ENCODE assay signal across 1 cellular context in the genomic region with DNA sequence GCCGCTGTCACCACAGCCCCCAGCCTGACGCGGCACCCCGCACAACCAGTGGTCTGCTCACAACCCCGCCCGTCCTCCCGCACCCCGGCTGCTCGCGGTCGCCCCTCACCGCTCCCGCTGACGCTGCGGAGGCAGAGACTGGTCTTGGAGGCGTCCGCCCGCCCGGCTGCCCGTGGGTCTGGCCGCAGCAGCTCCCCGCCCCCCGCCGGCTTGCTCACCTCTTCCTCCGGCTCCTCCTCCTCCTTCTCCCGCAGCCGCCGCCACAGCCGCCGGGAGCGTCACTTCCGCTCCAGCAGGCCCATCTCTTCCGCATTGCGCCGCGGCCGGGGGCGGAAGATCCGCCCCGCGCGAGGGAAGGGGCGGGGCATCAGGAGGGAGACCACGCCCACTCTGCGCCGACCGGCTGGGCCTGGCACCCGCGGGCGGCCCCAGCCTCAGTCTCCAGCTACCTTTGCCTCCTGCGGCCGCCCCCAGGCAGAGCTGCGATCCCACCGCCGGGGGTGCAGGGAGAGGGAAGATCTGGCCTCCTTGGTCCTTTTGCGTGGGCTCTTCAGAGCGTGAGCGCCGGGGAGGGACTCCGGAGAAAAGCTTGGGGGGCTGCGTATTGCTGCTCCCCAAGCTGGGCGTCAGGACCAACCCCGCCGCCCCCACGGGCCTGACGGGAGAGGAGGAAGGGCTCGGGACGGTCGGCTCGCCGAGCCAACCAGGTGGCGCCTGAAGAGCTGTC.
TF ChIP-seq lines count a peak whose summit lies in the region.

A gene with protein sequence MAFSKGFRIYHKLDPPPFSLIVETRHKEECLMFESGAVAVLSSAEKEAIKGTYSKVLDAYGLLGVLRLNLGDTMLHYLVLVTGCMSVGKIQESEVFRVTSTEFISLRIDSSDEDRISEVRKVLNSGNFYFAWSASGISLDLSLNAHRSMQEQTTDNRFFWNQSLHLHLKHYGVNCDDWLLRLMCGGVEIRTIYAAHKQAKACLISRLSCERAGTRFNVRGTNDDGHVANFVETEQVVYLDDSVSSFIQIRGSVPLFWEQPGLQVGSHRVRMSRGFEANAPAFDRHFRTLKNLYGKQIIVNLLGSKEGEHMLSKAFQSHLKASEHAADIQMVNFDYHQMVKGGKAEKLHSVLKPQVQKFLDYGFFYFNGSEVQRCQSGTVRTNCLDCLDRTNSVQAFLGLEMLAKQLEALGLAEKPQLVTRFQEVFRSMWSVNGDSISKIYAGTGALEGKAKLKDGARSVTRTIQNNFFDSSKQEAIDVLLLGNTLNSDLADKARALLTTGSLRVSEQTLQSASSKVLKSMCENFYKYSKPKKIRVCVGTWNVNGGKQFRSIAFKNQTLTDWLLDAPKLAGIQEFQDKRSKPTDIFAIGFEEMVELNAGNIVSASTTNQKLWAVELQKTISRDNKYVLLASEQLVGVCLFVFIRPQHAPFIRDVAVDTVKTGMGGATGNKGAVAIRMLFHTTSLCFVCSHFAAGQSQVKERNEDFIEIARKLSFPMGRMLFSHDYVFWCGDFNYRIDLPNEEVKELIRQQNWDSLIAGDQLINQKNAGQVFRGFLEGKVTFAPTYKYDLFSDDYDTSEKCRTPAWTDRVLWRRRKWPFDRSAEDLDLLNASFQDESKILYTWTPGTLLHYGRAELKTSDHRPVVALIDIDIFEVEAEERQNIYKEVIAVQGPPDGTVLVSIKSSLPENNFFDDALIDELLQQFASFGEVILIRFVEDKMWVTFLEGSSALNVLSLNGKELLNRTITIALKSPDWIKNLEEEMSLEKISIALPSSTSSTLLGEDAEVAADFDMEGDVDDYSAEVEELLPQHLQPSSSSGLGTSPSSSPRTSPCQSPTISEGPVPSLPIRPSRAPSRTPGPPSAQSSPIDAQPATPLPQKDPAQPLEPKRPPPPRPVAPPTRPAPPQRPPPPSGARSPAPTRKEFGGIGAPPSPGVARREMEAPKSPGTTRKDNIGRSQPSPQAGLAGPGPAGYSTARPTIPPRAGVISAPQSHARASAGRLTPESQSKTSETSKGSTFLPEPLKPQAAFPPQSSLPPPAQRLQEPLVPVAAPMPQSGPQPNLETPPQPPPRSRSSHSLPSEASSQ (N-terminal part only) (minus strand): TSS at position 286 of the 727 bp plus-strand sequence. CDS start 1,118 bp downstream, outside the sequence.

TF ChIP-seq in H1, 55 proteins besides CTCF, POLR2A, EP300 and RAD21 (continued from another document):
- TF ChIP-seq GABPA (IDR thresholded peaks at IDR 0.05; ENCODE audit: borderline replicate concordance, insufficient read depth, low read length) (peak; percentile 72; the same call in 1 of the 2 replicates), GTF2F1 (IDR thresholded peaks at IDR 0.05; ENCODE audit: borderline replicate concordance, low read depth, low read length) (no peak), JUN (IDR thresholded peaks at IDR 0.05; ENCODE audit: low read depth, low read length) (no peak), NANOG (IDR thresholded peaks at IDR 0.05; ENCODE audit: insufficient read depth, low read depth, low read length, poor library complexity, severe bottlenecking) (no peak), EZH2 (IDR thresholded peaks at IDR 0.05; ENCODE audit: low read depth, low read length, severe bottlenecking) (no peak), JUND (IDR thresholded peaks at IDR 0.05; ENCODE audit: low read length) (no peak), CHD2 (IDR thresholded peaks at IDR 0.05; ENCODE audit: low read length) (no peak), TBP (IDR thresholded peaks at IDR 0.05; ENCODE audit: low read depth, low read length) (peak; percentile 81)
- TF ChIP-seq, protein P1, sequence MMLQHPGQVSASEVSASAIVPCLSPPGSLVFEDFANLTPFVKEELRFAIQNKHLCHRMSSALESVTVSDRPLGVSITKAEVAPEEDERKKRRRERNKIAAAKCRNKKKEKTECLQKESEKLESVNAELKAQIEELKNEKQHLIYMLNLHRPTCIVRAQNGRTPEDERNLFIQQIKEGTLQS (IDR thresholded peaks at IDR 0.05; ENCODE audit: insufficient read depth, low read depth, low read length): no peak
- TF ChIP-seq, protein P2, sequence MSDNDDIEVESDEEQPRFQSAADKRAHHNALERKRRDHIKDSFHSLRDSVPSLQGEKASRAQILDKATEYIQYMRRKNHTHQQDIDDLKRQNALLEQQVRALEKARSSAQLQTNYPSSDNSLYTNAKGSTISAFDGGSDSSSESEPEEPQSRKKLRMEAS (IDR thresholded peaks at IDR 0.05): peak; percentile 69
